Comparison of ENCODE assay signal across 1 cellular context in the genomic region with DNA sequence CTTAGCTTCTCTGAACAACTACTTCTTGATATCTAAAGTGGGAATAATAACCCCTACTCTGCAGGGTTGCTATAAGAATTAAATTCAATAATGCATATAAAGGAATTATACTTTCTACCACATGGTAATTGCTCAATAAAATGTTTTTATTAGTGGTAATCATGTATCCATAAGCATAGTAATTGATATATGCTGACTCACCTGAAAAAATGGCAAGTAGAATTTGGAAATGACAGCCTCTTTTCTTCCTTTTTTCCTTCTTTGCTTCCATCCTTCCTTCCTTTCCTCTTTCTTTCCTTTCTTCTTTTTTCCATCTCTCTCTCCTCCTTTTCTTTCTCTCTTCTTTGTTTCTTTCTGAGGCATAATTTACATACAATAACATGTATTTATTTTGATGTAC.
TF ChIP-seq lines count a peak whose summit lies in the region.

No MANE protein-coding gene starts in this region.

TF ChIP-seq in K562, 482 proteins besides CTCF, POLR2A, EP300 and RAD21 (continued from another document):
- no peak for TF ChIP-seq FOXP1 (CRISPR knock-in tag; IDR thresholded peaks at IDR 0.05)
- TF ChIP-seq, protein P1, sequence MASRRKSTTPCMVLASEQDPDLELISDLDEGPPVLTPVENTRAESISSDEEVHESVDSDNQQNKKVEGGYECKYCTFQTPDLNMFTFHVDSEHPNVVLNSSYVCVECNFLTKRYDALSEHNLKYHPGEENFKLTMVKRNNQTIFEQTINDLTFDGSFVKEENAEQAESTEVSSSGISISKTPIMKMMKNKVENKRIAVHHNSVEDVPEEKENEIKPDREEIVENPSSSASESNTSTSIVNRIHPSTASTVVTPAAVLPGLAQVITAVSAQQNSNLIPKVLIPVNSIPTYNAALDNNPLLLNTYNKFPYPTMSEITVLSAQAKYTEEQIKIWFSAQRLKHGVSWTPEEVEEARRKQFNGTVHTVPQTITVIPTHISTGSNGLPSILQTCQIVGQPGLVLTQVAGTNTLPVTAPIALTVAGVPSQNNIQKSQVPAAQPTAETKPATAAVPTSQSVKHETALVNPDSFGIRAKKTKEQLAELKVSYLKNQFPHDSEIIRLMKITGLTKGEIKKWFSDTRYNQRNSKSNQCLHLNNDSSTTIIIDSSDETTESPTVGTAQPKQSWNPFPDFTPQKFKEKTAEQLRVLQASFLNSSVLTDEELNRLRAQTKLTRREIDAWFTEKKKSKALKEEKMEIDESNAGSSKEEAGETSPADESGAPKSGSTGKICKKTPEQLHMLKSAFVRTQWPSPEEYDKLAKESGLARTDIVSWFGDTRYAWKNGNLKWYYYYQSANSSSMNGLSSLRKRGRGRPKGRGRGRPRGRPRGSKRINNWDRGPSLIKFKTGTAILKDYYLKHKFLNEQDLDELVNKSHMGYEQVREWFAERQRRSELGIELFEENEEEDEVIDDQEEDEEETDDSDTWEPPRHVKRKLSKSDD (conservative IDR thresholded peaks at IDR 0.05; ENCODE audit: low read length) = no peak
- no peak for TF ChIP-seq NFRKB (IDR thresholded peaks at IDR 0.05; ENCODE audit: low read depth)
- no peak for TF ChIP-seq KDM1A (IDR thresholded peaks at IDR 0.05)
- TF ChIP-seq, protein P2, sequence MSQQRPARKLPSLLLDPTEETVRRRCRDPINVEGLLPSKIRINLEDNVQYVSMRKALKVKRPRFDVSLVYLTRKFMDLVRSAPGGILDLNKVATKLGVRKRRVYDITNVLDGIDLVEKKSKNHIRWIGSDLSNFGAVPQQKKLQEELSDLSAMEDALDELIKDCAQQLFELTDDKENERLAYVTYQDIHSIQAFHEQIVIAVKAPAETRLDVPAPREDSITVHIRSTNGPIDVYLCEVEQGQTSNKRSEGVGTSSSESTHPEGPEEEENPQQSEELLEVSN (IDR thresholded peaks at IDR 0.05; ENCODE audit: borderline replicate concordance in 1 of 2, extremely low read depth in 1 of 2, insufficient read depth in 1 of 2, insufficient read length in 1 of 2, low read depth in 1 of 2, low read length in 1 of 2, poor library complexity in 1 of 2, severe bottlenecking in 1 of 2) = no peak
- TF ChIP-seq, protein P3, sequence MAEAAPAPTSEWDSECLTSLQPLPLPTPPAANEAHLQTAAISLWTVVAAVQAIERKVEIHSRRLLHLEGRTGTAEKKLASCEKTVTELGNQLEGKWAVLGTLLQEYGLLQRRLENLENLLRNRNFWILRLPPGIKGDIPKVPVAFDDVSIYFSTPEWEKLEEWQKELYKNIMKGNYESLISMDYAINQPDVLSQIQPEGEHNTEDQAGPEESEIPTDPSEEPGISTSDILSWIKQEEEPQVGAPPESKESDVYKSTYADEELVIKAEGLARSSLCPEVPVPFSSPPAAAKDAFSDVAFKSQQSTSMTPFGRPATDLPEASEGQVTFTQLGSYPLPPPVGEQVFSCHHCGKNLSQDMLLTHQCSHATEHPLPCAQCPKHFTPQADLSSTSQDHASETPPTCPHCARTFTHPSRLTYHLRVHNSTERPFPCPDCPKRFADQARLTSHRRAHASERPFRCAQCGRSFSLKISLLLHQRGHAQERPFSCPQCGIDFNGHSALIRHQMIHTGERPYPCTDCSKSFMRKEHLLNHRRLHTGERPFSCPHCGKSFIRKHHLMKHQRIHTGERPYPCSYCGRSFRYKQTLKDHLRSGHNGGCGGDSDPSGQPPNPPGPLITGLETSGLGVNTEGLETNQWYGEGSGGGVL (CRISPR knock-in tag; IDR thresholded peaks at IDR 0.05) = no peak
- TF ChIP-seq SMAD4 (CRISPR knock-in tag; conservative IDR thresholded peaks at IDR 0.05) = no peak
- no peak for TF ChIP-seq RFX5 (IDR thresholded peaks at IDR 0.05; ENCODE audit: low read depth, low read length)
- TF ChIP-seq, protein P4, sequence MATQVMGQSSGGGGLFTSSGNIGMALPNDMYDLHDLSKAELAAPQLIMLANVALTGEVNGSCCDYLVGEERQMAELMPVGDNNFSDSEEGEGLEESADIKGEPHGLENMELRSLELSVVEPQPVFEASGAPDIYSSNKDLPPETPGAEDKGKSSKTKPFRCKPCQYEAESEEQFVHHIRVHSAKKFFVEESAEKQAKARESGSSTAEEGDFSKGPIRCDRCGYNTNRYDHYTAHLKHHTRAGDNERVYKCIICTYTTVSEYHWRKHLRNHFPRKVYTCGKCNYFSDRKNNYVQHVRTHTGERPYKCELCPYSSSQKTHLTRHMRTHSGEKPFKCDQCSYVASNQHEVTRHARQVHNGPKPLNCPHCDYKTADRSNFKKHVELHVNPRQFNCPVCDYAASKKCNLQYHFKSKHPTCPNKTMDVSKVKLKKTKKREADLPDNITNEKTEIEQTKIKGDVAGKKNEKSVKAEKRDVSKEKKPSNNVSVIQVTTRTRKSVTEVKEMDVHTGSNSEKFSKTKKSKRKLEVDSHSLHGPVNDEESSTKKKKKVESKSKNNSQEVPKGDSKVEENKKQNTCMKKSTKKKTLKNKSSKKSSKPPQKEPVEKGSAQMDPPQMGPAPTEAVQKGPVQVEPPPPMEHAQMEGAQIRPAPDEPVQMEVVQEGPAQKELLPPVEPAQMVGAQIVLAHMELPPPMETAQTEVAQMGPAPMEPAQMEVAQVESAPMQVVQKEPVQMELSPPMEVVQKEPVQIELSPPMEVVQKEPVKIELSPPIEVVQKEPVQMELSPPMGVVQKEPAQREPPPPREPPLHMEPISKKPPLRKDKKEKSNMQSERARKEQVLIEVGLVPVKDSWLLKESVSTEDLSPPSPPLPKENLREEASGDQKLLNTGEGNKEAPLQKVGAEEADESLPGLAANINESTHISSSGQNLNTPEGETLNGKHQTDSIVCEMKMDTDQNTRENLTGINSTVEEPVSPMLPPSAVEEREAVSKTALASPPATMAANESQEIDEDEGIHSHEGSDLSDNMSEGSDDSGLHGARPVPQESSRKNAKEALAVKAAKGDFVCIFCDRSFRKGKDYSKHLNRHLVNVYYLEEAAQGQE (CRISPR knock-in tag; IDR thresholded peaks at IDR 0.05; ENCODE audit: low read depth) = no peak
- no peak for TF ChIP-seq ERF (CRISPR knock-in tag; IDR thresholded peaks at IDR 0.05)
- TF ChIP-seq MAFF (IDR thresholded peaks at IDR 0.05; ENCODE audit: low read length) = peak; percentile 14; the same call in 1 of the 2 replicates
- TF ChIP-seq JUND (IDR thresholded peaks at IDR 0.05; ENCODE audit: borderline replicate concordance, low read depth, low read length) = no peak
- no peak for TF ChIP-seq JUND (tag; IDR thresholded peaks at IDR 0.05; ENCODE audit: borderline replicate concordance, low read depth, low read length)
- TF ChIP-seq ZNF316 (IDR thresholded peaks at IDR 0.05) = peak; percentile 72
- no peak for TF ChIP-seq RBM22 (IDR thresholded peaks at IDR 0.05; ENCODE audit: low read depth, low read length, poor library complexity, severe bottlenecking)
TF ChIP-seq in K562: peak in this region for 4.
